ENCODE assay signal across 8 cellular contexts in the genomic region with DNA sequence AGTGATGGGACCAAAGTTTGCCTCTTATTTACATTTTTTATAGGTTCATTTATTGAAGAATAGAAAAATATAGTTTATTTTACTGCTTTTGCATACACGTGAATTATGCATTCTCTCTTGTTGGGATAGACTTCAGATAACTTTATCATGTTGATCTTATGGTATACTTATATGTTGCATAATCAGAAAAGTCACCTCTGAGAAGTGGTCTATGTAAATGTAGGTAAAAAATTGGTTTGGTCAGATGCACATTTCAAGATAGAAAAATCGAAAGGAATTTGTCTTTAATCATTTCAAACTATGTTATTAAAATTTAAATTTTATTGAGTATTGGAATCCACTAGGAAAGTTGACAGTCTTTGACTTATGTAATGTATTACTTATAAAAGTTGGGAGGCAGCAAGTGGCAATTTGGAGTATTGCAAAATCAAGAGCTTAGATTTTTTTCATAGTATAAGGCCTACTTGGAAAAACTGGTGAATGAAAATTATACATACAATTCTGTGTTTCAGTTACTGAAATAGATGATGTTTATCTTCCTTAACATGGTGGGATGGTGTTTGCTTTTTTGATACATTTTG. TPM values are rescaled to one million over a fixed set of nuclear protein-coding genes. Genes with fewer than 3 reads are reported as not detected.
A peak's percentile ranks its signal among the peaks of the same experiment; 100 is the strongest.
DNase-seq lines count a peak whose midpoint lies in the region; ATAC-seq and TF ChIP-seq lines count a peak whose summit lies in the region.

No MANE protein-coding gene starts in this region.

- peaks cover 0 to 57% (median 41%) of the 10 kb centered on the region in 5 donors for H3K4me1 ChIP-seq in subcutaneous abdominal adipose tissue (ENCODE audit: control insufficient read depth in 5 of 5, insufficient read depth in 5 of 5, low read length in 5 of 5)

- intact Hi-C loops in activated naive CD4-positive, alpha-beta T cell treated with anti-CD3 and anti-CD28 coated beads for 36 hours (cut with micrococcal nuclease): loop anchor here (2.0 kb wide), 2 partner anchors 17 to 39 kb away; no protein-coding TSS in a partner anchor

- peaks cover 49% of the 10 kb centered on the region for H3K4me1 Mint-ChIP-seq in activated naive CD4-positive, alpha-beta T cell treated with anti-CD3 and anti-CD28 coated beads for 36 hours (ENCODE audit: low read depth)
- peaks cover 11% of the 10 kb centered on the region for H3K4me1 Mint-ChIP-seq in glutamatergic neuron (ENCODE audit: low read depth, unreplicated experiment)

- H3K4me3 ChIP-seq in subcutaneous abdominal adipose tissue (ENCODE audit: low read depth in 1 of 5, low read length in 5 of 5): peak overlapping the region in 1 of 5 donors; percentile 90

- H3K27me3 ChIP-seq in subcutaneous abdominal adipose tissue (ENCODE audit: control insufficient read depth in 5 of 5, insufficient read depth in 4 of 5, low read length in 5 of 5): no peaks in the 10 kb centered on the region

- H3K27me3 Mint-ChIP-seq in activated naive CD4-positive, alpha-beta T cell treated with anti-CD3 and anti-CD28 coated beads for 36 hours (ENCODE audit: low read depth): no peaks in the 10 kb centered on the region
- peaks cover 9% of the 10 kb centered on the region for H3K27me3 Mint-ChIP-seq in glutamatergic neuron (ENCODE audit: unreplicated experiment)

- peak overlapping the region; percentile 52 for H3K4me3 Mint-ChIP-seq in activated naive CD4-positive, alpha-beta T cell treated with anti-CD3 and anti-CD28 coated beads for 36 hours
- H3K4me3 Mint-ChIP-seq in glutamatergic neuron (ENCODE audit: unreplicated experiment): peak overlapping the region; percentile 99

- H3K27ac Mint-ChIP-seq in activated naive CD4-positive, alpha-beta T cell treated with anti-CD3 and anti-CD28 coated beads for 36 hours: no peak overlapping the region
- H3K27ac Mint-ChIP-seq in glutamatergic neuron (ENCODE audit: unreplicated experiment): no peak overlapping the region

- peak overlapping the region; percentile 96 for H3K27ac ChIP-seq in subcutaneous abdominal adipose tissue (ENCODE audit: low read depth, low read length)

- no peaks in the 10 kb centered on the region for H3K9me3 ChIP-seq in subcutaneous abdominal adipose tissue (ENCODE audit: control insufficient read depth in 5 of 5, low read length in 5 of 5)

- CTCF ChIA-PET in activated naive CD4-positive, alpha-beta T cell treated with anti-CD3 and anti-CD28 coated beads for 36 hours (lab: Charles Lee): interaction anchor here (1.1 to 1.2 kb wide), 2 partner anchors 63 to 65 kb away, joined by 3 read pairs; no protein-coding TSS in a partner anchor

- no peak for ATAC-seq in HG02981 (IDR thresholded peaks at IDR 0.05; ENCODE audit: unreplicated experiment)

- peak overlapping the region in 4 of 5 donors; percentile 32 to 96 (median 80) for H3K9ac ChIP-seq in subcutaneous abdominal adipose tissue (ENCODE audit: low read length in 5 of 5)

- no peak for TF ChIP-seq CTCF in glutamatergic neuron (IDR thresholded peaks at IDR 0.05; ENCODE audit: partially characterized antibody, unreplicated experiment)

- DNase-seq in activated naive CD4-positive, alpha-beta T cell treated with anti-CD3 and anti-CD28 coated beads for 36 hours: no peak
- no peak for DNase-seq in activated naive CD4-positive, alpha-beta T cell treated with anti-CD3 and anti-CD28 coated beads, Interleukin-2, amount 50 U/mL, for 16 hours
- peak; percentile 2 for DNase-seq in SW480 (ENCODE audit: low spot score)
- DNase-seq in glutamatergic neuron: no peak
- DNase-seq in islet precursor cell: no peak
- no peak for DNase-seq in effector CD4-positive, alpha-beta T cell

- H3K36me3 ChIP-seq in subcutaneous abdominal adipose tissue (ENCODE audit: control insufficient read depth in 5 of 5, insufficient read depth in 5 of 5, low read length in 5 of 5): no peaks in the 10 kb centered on the region

- peaks cover 3% of the 10 kb centered on the region for H3K36me3 Mint-ChIP-seq in activated naive CD4-positive, alpha-beta T cell treated with anti-CD3 and anti-CD28 coated beads for 36 hours (ENCODE audit: low read depth)
- H3K36me3 Mint-ChIP-seq in glutamatergic neuron (ENCODE audit: unreplicated experiment): no peaks in the 10 kb centered on the region

- no peaks in the 10 kb centered on the region for H3K9me3 Mint-ChIP-seq in activated naive CD4-positive, alpha-beta T cell treated with anti-CD3 and anti-CD28 coated beads for 36 hours
- peaks cover 9% of the 10 kb centered on the region for H3K9me3 Mint-ChIP-seq in glutamatergic neuron (ENCODE audit: unreplicated experiment)

RNA-seq across cellular contexts. Expression of gene PHF3, which starts 2.4 kb away (rescaled TPM):
- 10 to 100 TPM; 45.8 to 47.6 TPM for total RNA-seq in activated naive CD4-positive, alpha-beta T cell treated with anti-CD3 and anti-CD28 coated beads for 36 hours
- total RNA-seq in glutamatergic neuron (ENCODE audit: unreplicated experiment): 38.7 TPM
